1 cellular context compared by ENCODE assay signal in genomic region chr15:41827880-41828746, GRCh38.
TF ChIP-seq lines count a peak whose summit lies in the region.

Gene JMJD7, plus strand, starts transcription at chr15:41828092. Its CDS starts 33 bp downstream, at chr15:41828125.

TF ChIP-seq in K562, 482 proteins besides CTCF, POLR2A, EP300 and RAD21 (continued from another document and continues in another):
- TF ChIP-seq ARID3A (IDR thresholded peaks at IDR 0.05; ENCODE audit: borderline replicate concordance, low read depth, low read length) = no peak
- TF ChIP-seq EZH2 (IDR thresholded peaks at IDR 0.05; ENCODE audit: borderline replicate concordance, low read depth, low read length) = no peak
- TF ChIP-seq RBM15 (IDR thresholded peaks at IDR 0.05; ENCODE audit: insufficient read depth, low read length) = no peak
- peak in 1 of 2 experiments; percentile 10; a peak in 1 of 4 replicates for TF ChIP-seq RCOR1 (IDR thresholded peaks at IDR 0.05; ENCODE audit: borderline replicate concordance in 1 of 2, low read depth in 2 of 2, low read length in 2 of 2)
- TF ChIP-seq POLR2B (IDR thresholded peaks at IDR 0.05; ENCODE audit: low read depth, partially characterized antibody) = peak; percentile 60
- no peak for TF ChIP-seq ZNF316 (IDR thresholded peaks at IDR 0.05)
- TF ChIP-seq PCBP2 (IDR thresholded peaks at IDR 0.05; ENCODE audit: low read depth, low read length, poor library complexity, severe bottlenecking) = no peak
- no peak for TF ChIP-seq BRCA1 (IDR thresholded peaks at IDR 0.05)
- no peak for TF ChIP-seq BRCA1 (CRISPR knock-in tag; IDR thresholded peaks at IDR 0.05)
- TF ChIP-seq KAT8 (IDR thresholded peaks at IDR 0.05; ENCODE audit: low read depth) = no peak
- TF ChIP-seq TAF1 (IDR thresholded peaks at IDR 0.05; ENCODE audit: control insufficient read depth, extremely low read depth, insufficient read depth, low read length, severe bottlenecking) = peak; percentile 40
- no peak for TF ChIP-seq PPARD (CRISPR knock-in tag; IDR thresholded peaks at IDR 0.05)
- no peak for TF ChIP-seq U2AF2 (optimal IDR thresholded peaks at IDR 0.05; ENCODE audit: low read depth, low read length)
- no peak for TF ChIP-seq ZNF280A (IDR thresholded peaks at IDR 0.05; ENCODE audit: low read depth, partially characterized antibody)
- no peak for TF ChIP-seq SETDB1 (IDR thresholded peaks at IDR 0.05; ENCODE audit: low read length)
- TF ChIP-seq E2F4 (CRISPR knock-in tag; IDR thresholded peaks at IDR 0.05; ENCODE audit: low read depth) = no peak
- TF ChIP-seq HMGN3 (IDR thresholded peaks at IDR 0.05; ENCODE audit: borderline replicate concordance, extremely low read depth, insufficient read length, low read depth, low read length) = peak; percentile 85
- peak; percentile 23; the same call in 1 of the 2 replicates for TF ChIP-seq ZNF740 (CRISPR knock-in tag; IDR thresholded peaks at IDR 0.05)
- TF ChIP-seq ZNF740 (tag; IDR thresholded peaks at IDR 0.05) = no peak
- no peak for TF ChIP-seq IRF2 (CRISPR knock-in tag; IDR thresholded peaks at IDR 0.05)
- no peak for TF ChIP-seq ATF4 (CRISPR knock-in tag; IDR thresholded peaks at IDR 0.05)
- TF ChIP-seq NFATC3 (IDR thresholded peaks at IDR 0.05) = no peak
- TF ChIP-seq FUS (optimal IDR thresholded peaks at IDR 0.05; ENCODE audit: low read depth, low read length) = no peak
- TF ChIP-seq IRF1 (CRISPR knock-in tag; IDR thresholded peaks at IDR 0.05; ENCODE audit: borderline replicate concordance) = no peak
- TF ChIP-seq CEBPG (CRISPR knock-in tag; IDR thresholded peaks at IDR 0.05) = no peak
- no peak for TF ChIP-seq CEBPG (tag; conservative IDR thresholded peaks at IDR 0.05 in 1 of 2, IDR thresholded peaks at IDR 0.05 in 1 of 2)
- TF ChIP-seq ZNF224 (CRISPR knock-in tag; IDR thresholded peaks at IDR 0.05) = no peak
- TF ChIP-seq DLX4 (CRISPR knock-in tag; IDR thresholded peaks at IDR 0.05) = no peak
- TF ChIP-seq YY1 (IDR thresholded peaks at IDR 0.05; ENCODE audit: borderline replicate concordance in 1 of 3, control insufficient read depth in 1 of 3, extremely low read depth in 1 of 3, insufficient read depth in 3 of 3, insufficient read length in 1 of 3, insufficient replicate concordance in 2 of 3, low read depth in 1 of 3, low read length in 2 of 3) = peak; percentile 27 to 84 (median 80)
- no peak for TF ChIP-seq KLF10 (CRISPR knock-in tag; IDR thresholded peaks at IDR 0.05)
- no peak for TF ChIP-seq TSHZ1 (CRISPR knock-in tag; IDR thresholded peaks at IDR 0.05)
- TF ChIP-seq KLF6 (CRISPR knock-in tag; IDR thresholded peaks at IDR 0.05; ENCODE audit: borderline replicate concordance) = no peak
- no peak for TF ChIP-seq EWSR1 (IDR thresholded peaks at IDR 0.05; ENCODE audit: borderline replicate concordance, low read depth, partially characterized antibody)
- TF ChIP-seq BRF2 (IDR thresholded peaks at IDR 0.05; ENCODE audit: borderline replicate concordance, insufficient read depth, insufficient read length) = no peak
- no peak for TF ChIP-seq ZBTB5 (IDR thresholded peaks at IDR 0.05)
- no peak for TF ChIP-seq YBX1 (IDR thresholded peaks at IDR 0.05)
- TF ChIP-seq STAG1 (CRISPR knock-in tag; IDR thresholded peaks at IDR 0.05; ENCODE audit: borderline replicate concordance) = peak; percentile 37; the same call in 1 of the 2 replicates
- TF ChIP-seq BCL6 (CRISPR knock-in tag; IDR thresholded peaks at IDR 0.05) = no peak
- no peak for TF ChIP-seq FOXP4 (CRISPR knock-in tag; IDR thresholded peaks at IDR 0.05; ENCODE audit: borderline replicate concordance)
- TF ChIP-seq ZNF778 (CRISPR knock-in tag; IDR thresholded peaks at IDR 0.05) = no peak
- TF ChIP-seq ETS2 (tag; IDR thresholded peaks at IDR 0.05; ENCODE audit: borderline replicate concordance, poor library complexity, severe bottlenecking) = no peak
- no peak for TF ChIP-seq FOS (IDR thresholded peaks at IDR 0.05; ENCODE audit: extremely low read depth, insufficient read length)
- TF ChIP-seq ZNF263 (CRISPR knock-in tag; IDR thresholded peaks at IDR 0.05; ENCODE audit: borderline replicate concordance) = no peak
- TF ChIP-seq ZNF165 (CRISPR knock-in tag; IDR thresholded peaks at IDR 0.05; ENCODE audit: borderline replicate concordance) = no peak
- TF ChIP-seq RHOXF2B (CRISPR knock-in tag; conservative IDR thresholded peaks at IDR 0.05) = no peak
- no peak for TF ChIP-seq IRF9 (tag; IDR thresholded peaks at IDR 0.05)
- no peak for TF ChIP-seq CBFA2T2 (conservative IDR thresholded peaks at IDR 0.05)
- TF ChIP-seq SLC30A9 (CRISPR knock-in tag; IDR thresholded peaks at IDR 0.05) = no peak
- TF ChIP-seq SRSF1 (IDR thresholded peaks at IDR 0.05; ENCODE audit: low read depth, low read length) = 0 out of 2 replicates have a peak, but pooled peaks have one; percentile 30
